Comparison of ENCODE assay signal across 10 cellular contexts in genomic region chr2:64405476-64406406, GRCh38. TPM values are rescaled to one million over a fixed set of nuclear protein-coding genes. Genes with fewer than 3 reads are reported as not detected.
DNase-seq lines count a peak whose midpoint lies in the region; ATAC-seq and TF ChIP-seq lines count a peak whose summit lies in the region.
"Had no signal": no experiment of that assay in that cellular context is flagged by ENCODE, and none has a peak within 500 bp of the region (broad histone marks: within the 10 kb centered on the region; RNA-seq: fewer than 3 reads in every experiment).

No MANE protein-coding gene starts in this region.

- TF ChIP-seq CTCF in mammary epithelial cell (conservative IDR thresholded peaks at IDR 0.05 in 1 of 2, IDR thresholded peaks at IDR 0.05 in 1 of 2; ENCODE audit: extremely low read depth in 1 of 2, insufficient read depth in 1 of 2, low read depth in 1 of 2, low read length in 2 of 2) (no peak), tibial artery (IDR thresholded peaks at IDR 0.05) (no peak)

- H2AFZ ChIP-seq in mammary epithelial cell (ENCODE audit: low read depth, low read length), result peak overlapping the region; percentile 57

- no peaks in the 10 kb centered on the region for H3K36me3 ChIP-seq in mammary epithelial cell (ENCODE audit: insufficient read depth, low read length)
- no peaks in the 10 kb centered on the region for H3K36me3 ChIP-seq in tibial artery

- peaks cover 15% of the 10 kb centered on the region for H3K4me1 ChIP-seq in mammary epithelial cell (ENCODE audit: insufficient read depth, low read length)
- peaks cover 0 to 37% (median 30%) of the 10 kb centered on the region in 4 donors for H3K4me1 ChIP-seq in tibial artery

- H4K20me1 ChIP-seq in mammary epithelial cell (ENCODE audit: insufficient read depth, low read length), result no peaks in the 10 kb centered on the region

- intact Hi-C loops in mammary epithelial cell (cut with micrococcal nuclease), result no loop called here
- intact Hi-C loops in tibial artery (cut with DNase I; ENCODE audit: low total_unique reads), result no loop called here

- H3K27ac ChIP-seq in mammary epithelial cell (ENCODE audit: insufficient read depth, low read depth, low read length) (no peak overlapping the region), tibial artery (peak overlapping the region; percentile 22 to 79)

- WGBS in mammary epithelial cell (ENCODE audit: low coverage, missing lambda C conversion rate), result 64% methylated on average over 9 of the region's 12 CpGs

- peak; percentile 19 for ATAC-seq in left lobe of liver
- ATAC-seq in activated CD4-positive, CD25-positive, alpha-beta regulatory T cell treated with anti-CD3 and anti-CD28 coated beads, Interleukin-2, amount 50 U/mL, for 24 hours, result no peak

- peak; percentile 79 for DNase-seq in HS-5 (ENCODE audit: low read depth)
- peak; percentile 70 for DNase-seq in mammary epithelial cell
- peak; percentile 79 for DNase-seq in left lobe of liver (ENCODE audit: low spot score)
- peak in 1 of 2 donors; percentile 42 for DNase-seq in tibial artery
- DNase-seq in NCI-H128 (lab: John Stamatoyannopoulos, UW; ENCODE audit: unreplicated experiment), result no peak
- DNase-seq in HUDEP-2 (lab: John Stamatoyannopoulos, UW; ENCODE audit: unreplicated experiment in 76 of 76), result no peak
- DNase-seq: KG1; SHP77 treated with DMSO at 0.1 percent for 48 hours; stimulated activated naive CD4-positive, alpha-beta T cell treated with Interleukin-2 at 50 U/mL for 16 hours had no signal

- no peak overlapping the region for H3K9ac ChIP-seq in mammary epithelial cell (ENCODE audit: insufficient read depth, low read length)

- H3K4me2 ChIP-seq in mammary epithelial cell (ENCODE audit: insufficient read depth, low read depth, low read length), result peak overlapping the region; percentile 40

- H3K9me3 ChIP-seq in mammary epithelial cell (replicated peaks; ENCODE audit: insufficient read depth, low read length) (no peaks in the 10 kb centered on the region), tibial artery (no peaks in the 10 kb centered on the region)

- H3K27me3 ChIP-seq in mammary epithelial cell (ENCODE audit: insufficient read depth, low read length) (no peaks in the 10 kb centered on the region), tibial artery (no peaks in the 10 kb centered on the region)

- CTCF ChIA-PET in mammary epithelial cell (lab: Charles Lee; ENCODE audit: low non-redundant PET), result interaction anchor here (0.6 kb wide), 1 partner anchor 75 kb away, joined by 3 read pairs; no protein-coding TSS in a partner anchor

- dilution Hi-C loops in mammary epithelial cell (cut with HindIII; ENCODE audit: low sequenced_read_pairs), result no loop called here

- in situ Hi-C loops in mammary epithelial cell (cut with MboI; ENCODE audit: low sequenced_read_pairs in 2 of 2), result no loop called here

- BruUV-seq in mammary epithelial cell (replicated peaks; lab: Mats Ljungman, UMichigan), result no TSS peak

- H3K4me3 ChIP-seq in mammary epithelial cell (replicated peaks in 1 of 3; ENCODE audit: insufficient read depth in 1 of 3, low read depth in 2 of 3, low read length in 3 of 3) (no peak overlapping the region), tibial artery (no peak overlapping the region)

- H3K79me2 ChIP-seq in mammary epithelial cell (ENCODE audit: insufficient read depth, low read length), result no peaks in the 10 kb centered on the region

RNA-seq across cellular contexts. Expression of gene LGALSL, which starts 48.2 kb away (rescaled TPM):
- total RNA-seq in mammary epithelial cell (10 to 100 TPM; 11.8 to 23.3 TPM), left lobe of liver (5.5 TPM)
- polyA plus RNA-seq in mammary epithelial cell, result 17.7 TPM
- polyA minus RNA-seq in mammary epithelial cell, result 48.8 TPM

Comparison
In these comparisons a context has a peak if more than half of its experiments do, and no peak if none do; other contexts are left out.
1. DNase-seq: peak in HS-5 (single experiment), mammary epithelial cell (single experiment) and left lobe of liver (single experiment); none in NCI-H128 (single experiment) and HUDEP-2 (0 of 76).